Comparison of ENCODE assay signal across 22 cellular contexts in genomic region chr5:39115644-39116346, GRCh38. TPM values are rescaled to one million over a fixed set of nuclear protein-coding genes. Genes with fewer than 3 reads are reported as not detected.
DNase-seq lines count a peak whose midpoint lies in the region; ATAC-seq and TF ChIP-seq lines count a peak whose summit lies in the region.
"Had no signal": no experiment of that assay in that cellular context is flagged by ENCODE, and none has a peak within 500 bp of the region (broad histone marks: within the 10 kb centered on the region; RNA-seq: fewer than 3 reads in every experiment).

No MANE protein-coding gene starts in this region.

- H3K27ac Mint-ChIP-seq in CD8-positive, alpha-beta T cell: peak overlapping the region; percentile 73
- H3K27ac Mint-ChIP-seq in activated CD8-positive, alpha-beta T cell treated with anti-CD3 and anti-CD28 coated beads, Interleukin-2, amount 10 ng/mL, durations not matched to agents 7 days and 5 days: peak overlapping the region; percentile 51
- H3K27ac Mint-ChIP-seq: activated B cell treated with CpG ODN at 0.5 μM for 24 hours, brain, endodermal cell, type B pancreatic cell had no signal

- H3K27me3 Mint-ChIP-seq in CD8-positive, alpha-beta T cell (ENCODE audit: low read depth): no peaks in the 10 kb centered on the region
- no peaks in the 10 kb centered on the region for H3K27me3 Mint-ChIP-seq in activated CD8-positive, alpha-beta T cell treated with anti-CD3 and anti-CD28 coated beads, Interleukin-2, amount 10 ng/mL, durations not matched to agents 7 days and 5 days (ENCODE audit: low read depth)

- no peak overlapping the region for H3K4me3 Mint-ChIP-seq in CD8-positive, alpha-beta T cell
- H3K4me3 Mint-ChIP-seq in activated CD8-positive, alpha-beta T cell treated with anti-CD3 and anti-CD28 coated beads, Interleukin-2, amount 10 ng/mL, durations not matched to agents 7 days and 5 days: no peak overlapping the region
- H3K4me3 Mint-ChIP-seq: activated B cell treated with CpG ODN at 0.5 μM for 24 hours, brain, endodermal cell, type B pancreatic cell had no signal

- peaks cover 18% of the 10 kb centered on the region for H3K4me1 Mint-ChIP-seq in CD8-positive, alpha-beta T cell (ENCODE audit: low read depth)
- peaks cover 14% of the 10 kb centered on the region for H3K4me1 Mint-ChIP-seq in activated CD8-positive, alpha-beta T cell treated with anti-CD3 and anti-CD28 coated beads, Interleukin-2, amount 10 ng/mL, durations not matched to agents 7 days and 5 days (ENCODE audit: low read depth)
- H3K4me1 Mint-ChIP-seq: activated B cell treated with CpG ODN at 0.5 μM for 24 hours, brain, endodermal cell had no signal

- H3K36me3 ChIP-seq in ACC112 (ENCODE audit: insufficient read depth, low read length): no peaks in the 10 kb centered on the region
- peaks cover 60% of the 10 kb centered on the region for H3K36me3 ChIP-seq in CD8-positive, alpha-beta T cell (ENCODE audit: insufficient read depth, low read length)
- H3K36me3 ChIP-seq: sigmoid colon had no signal

- no peaks in the 10 kb centered on the region for H3K9me3 ChIP-seq in CD8-positive, alpha-beta T cell (ENCODE audit: low read length)
- H3K9me3 ChIP-seq: sigmoid colon had no signal

- POLR2A ChIA-PET in CD8-positive, alpha-beta T cell (lab: Charles Lee): interaction anchor here (0.6 to 1.6 kb wide), 3 partner anchors 16 to 163 kb away, joined by 3 to 4 read pairs (median 3); no protein-coding TSS in a partner anchor
- POLR2A ChIA-PET in activated CD8-positive, alpha-beta T cell treated with anti-CD3 and anti-CD28 coated beads, Interleukin-2, amount 10 ng/mL, durations not matched to agents 7 days and 5 days (lab: Charles Lee): interaction anchor here (0.6 kb wide), 2 partner anchors 42 to 84 kb away, joined by 3 to 4 read pairs; no protein-coding TSS in a partner anchor

- H3K9me3 Mint-ChIP-seq in CD8-positive, alpha-beta T cell: no peaks in the 10 kb centered on the region
- no peaks in the 10 kb centered on the region for H3K9me3 Mint-ChIP-seq in activated CD8-positive, alpha-beta T cell treated with anti-CD3 and anti-CD28 coated beads, Interleukin-2, amount 10 ng/mL, durations not matched to agents 7 days and 5 days (ENCODE audit: insufficient read depth)
- H3K9me3 Mint-ChIP-seq: activated B cell treated with CpG ODN at 0.5 μM for 24 hours, brain, endodermal cell, type B pancreatic cell had no signal

- TF ChIP-seq CTCF in CD8-positive, alpha-beta T cell (IDR thresholded peaks at IDR 0.05): no peak

- no peaks in the 10 kb centered on the region for H3K79me2 ChIP-seq in ACC112 (ENCODE audit: control insufficient read depth, insufficient read depth, low read length, unreplicated experiment)
- H3K79me2 ChIP-seq: parathyroid adenoma had no signal

- DNase-seq in CD8-positive, alpha-beta T cell: no peak
- no peak for DNase-seq in activated CD8-positive, alpha-beta T cell treated with anti-CD3 and anti-CD28 coated beads, Interleukin-2, amount 10 ng/mL, durations not matched to agents 7 days and 5 days
- peak; percentile 38 for DNase-seq in globus pallidus (ENCODE audit: low spot score)
- no peak for DNase-seq in DMS53 treated with DMSO at 0.1 percent for 48 hours (lab: John Stamatoyannopoulos, UW; ENCODE audit: unreplicated experiment)
- no peak for DNase-seq in LoVo (ENCODE audit: low spot score)
- DNase-seq in AG08396 (ENCODE audit: low spot score): no peak
- DNase-seq: activated B cell treated with CpG ODN at 0.5 μM for 24 hours; AML-193; endodermal cell; H7; NCI-H1105 treated with DMSO at 0.1 percent for 48 hours; NCI-H2081 treated with DMSO at 0.1 percent for 48 hours; NCI-H526; SHP77 treated with DMSO at 0.1 percent for 48 hours; sigmoid colon; stimulated activated naive CD4-positive, alpha-beta T cell treated with Interleukin-2 at 50 U/mL for 16 hours had no signal

- peaks cover 21% of the 10 kb centered on the region for H3K4me1 ChIP-seq in ACC112 (ENCODE audit: control insufficient read depth, insufficient read depth, low read length, unreplicated experiment)
- H3K4me1 ChIP-seq in CD8-positive, alpha-beta T cell (ENCODE audit: insufficient read depth, low read length): no peaks in the 10 kb centered on the region
- H3K4me1 ChIP-seq: parathyroid adenoma, sigmoid colon had no signal

- no peaks in the 10 kb centered on the region for H3K27me3 ChIP-seq in ACC112 (ENCODE audit: insufficient read depth, low read length)
- H3K27me3 ChIP-seq in CD8-positive, alpha-beta T cell (ENCODE audit: insufficient read depth, low read length): no peaks in the 10 kb centered on the region
- H3K27me3 ChIP-seq: sigmoid colon had no signal

- no peak for ATAC-seq in CD8-positive, alpha-beta T cell
- ATAC-seq in activated CD8-positive, alpha-beta T cell treated with anti-CD3 and anti-CD28 coated beads, Interleukin-2, amount 10 ng/mL, durations not matched to agents 7 days and 5 days: no peak
- ATAC-seq in GM18867 (IDR thresholded peaks at IDR 0.05; ENCODE audit: unreplicated experiment): no peak

- H3K27ac ChIP-seq in ACC112 (ENCODE audit: low read depth, low read length): no peak overlapping the region
- H3K27ac ChIP-seq in CD8-positive, alpha-beta T cell (ENCODE audit: low read depth, low read length): no peak overlapping the region
- H3K27ac ChIP-seq: parathyroid adenoma, sigmoid colon had no signal

- peak overlapping the region; percentile 60 for H2AFZ ChIP-seq in ACC112 (ENCODE audit: low read length, unreplicated experiment)
- H2AFZ ChIP-seq: parathyroid adenoma had no signal

- CTCF ChIA-PET in CD8-positive, alpha-beta T cell (lab: Charles Lee): interaction anchor here (0.9 to 2.6 kb wide), 4 partner anchors 35 to 167 kb away, joined by 4 to 10 read pairs (median 8); no protein-coding TSS in a partner anchor
- CTCF ChIA-PET in activated CD8-positive, alpha-beta T cell treated with anti-CD3 and anti-CD28 coated beads, Interleukin-2, amount 10 ng/mL, durations not matched to agents 7 days and 5 days (lab: Charles Lee): interaction anchor here (0.6 to 3.3 kb wide), 4 partner anchors 35 to 432 kb away, joined by 3 to 11 read pairs (median 4); no protein-coding TSS in a partner anchor

- intact Hi-C loops in CD8-positive, alpha-beta T cell (cut with DNase I, micrococcal nuclease): loop anchor here in 1 of 2 experiments (5.0 kb wide), 2 partner anchors 153 to 168 kb away; no protein-coding TSS in a partner anchor

- peak overlapping the region; percentile 20; the same call in 1 of the 2 replicates for H3K4me3 ChIP-seq in ACC112 (ENCODE audit: low read depth, low read length)
- H3K4me3 ChIP-seq in CD8-positive, alpha-beta T cell (ENCODE audit: low read depth, low read length): no peak overlapping the region
- H3K4me3 ChIP-seq: lung, sigmoid colon had no signal

- H3K36me3 Mint-ChIP-seq in CD8-positive, alpha-beta T cell: peaks cover 82% of the 10 kb centered on the region
- H3K36me3 Mint-ChIP-seq in activated CD8-positive, alpha-beta T cell treated with anti-CD3 and anti-CD28 coated beads, Interleukin-2, amount 10 ng/mL, durations not matched to agents 7 days and 5 days (ENCODE audit: low read depth): peaks cover 57% of the 10 kb centered on the region
- H3K36me3 Mint-ChIP-seq: brain, type B pancreatic cell had no signal

RNA-seq across cellular contexts. Expression of gene RICTOR, which starts 41.6 kb away (rescaled TPM):
- total RNA-seq in CD8-positive, alpha-beta T cell: 100 to 1,000 TPM; 116 to 128 TPM
- 10 to 100 TPM; 38.8 to 41.6 TPM for total RNA-seq in activated CD8-positive, alpha-beta T cell treated with anti-CD3 and anti-CD28 coated beads, Interleukin-2, amount 10 ng/mL, durations not matched to agents 7 days and 5 days
